ENCODE assay signal across 1 cellular context in genomic region chr6:57130784-57131183, GRCh38.
TF ChIP-seq lines count a peak whose summit lies in the region.

No MANE protein-coding gene starts in this region.

TF ChIP-seq in IMR-90, 13 proteins besides CTCF, POLR2A, EP300 and RAD21 (continued from another document):
- TF ChIP-seq USF2 (IDR thresholded peaks at IDR 0.05; ENCODE audit: low read depth, low read length): no peak
- TF ChIP-seq MXI1 (IDR thresholded peaks at IDR 0.05; ENCODE audit: borderline replicate concordance, low read depth, low read length): no peak
- no peak for TF ChIP-seq CEBPB (IDR thresholded peaks at IDR 0.05; ENCODE audit: low read depth, low read length)
- no peak for TF ChIP-seq SMC3 (IDR thresholded peaks at IDR 0.05; ENCODE audit: low read depth, low read length)
- no peak for TF ChIP-seq CHD1 (IDR thresholded peaks at IDR 0.05; ENCODE audit: low read depth, low read length)
- TF ChIP-seq RCOR1 (IDR thresholded peaks at IDR 0.05; ENCODE audit: insufficient replicate concordance, low read length): no peak
- TF ChIP-seq ELK1 (IDR thresholded peaks at IDR 0.05; ENCODE audit: borderline replicate concordance, low read depth, low read length): no peak
